In genomic region chr6:26521485-26522391, GRCh38 we compare ENCODE assay signal across 8 cellular contexts. TPM values are rescaled to one million over a fixed set of nuclear protein-coding genes. Genes with fewer than 3 reads are reported as not detected.
DNase-seq lines count a peak whose midpoint lies in the region; ATAC-seq and TF ChIP-seq lines count a peak whose summit lies in the region.

No MANE protein-coding gene starts in this region.

- peak; percentile 63 to 81 for DNase-seq in NOMO-1 (lab: John Stamatoyannopoulos, UW; ENCODE audit: unreplicated experiment in 2 of 2)
- peak; percentile 87 for DNase-seq in activated T-cell treated with anti-CD3 and anti-CD28 coated beads, Interleukin-2, amount 50 U/mL, for 24 hours
- peak; percentile 93 for DNase-seq in esophagus muscularis mucosa (ENCODE audit: extremely low spot score)
- DNase-seq in myocyte (ENCODE audit: low read depth): peak; percentile 73
- DNase-seq in stimulated activated CD8-positive, alpha-beta memory T cell treated with anti-CD3 and anti-CD28 coated beads, Interleukin-7, amount 100 ng/mL, for 4 hours (ENCODE audit: low read depth in 2 of 2): peak; percentile 13 to 66

- H3K4me1 ChIP-seq in ACC112 (ENCODE audit: control insufficient read depth, insufficient read depth, low read length, unreplicated experiment) (peaks cover 13% of the 10 kb centered on the region), esophagus muscularis mucosa (peaks cover 12 to 35% (median 21%) of the 10 kb centered on the region in 4 donors)

- no peaks in the 10 kb centered on the region for H3K9me3 ChIP-seq in esophagus muscularis mucosa

- peaks cover 41% of the 10 kb centered on the region for H3K4me1 Mint-ChIP-seq in activated T-cell treated with anti-CD3 and anti-CD28 coated beads, Interleukin-2, amount 50 U/mL, for 24 hours (ENCODE audit: low read depth)

- no peak for TF ChIP-seq EP300 in esophagus muscularis mucosa (IDR thresholded peaks at IDR 0.05)

- H3K27ac Mint-ChIP-seq in activated T-cell treated with anti-CD3 and anti-CD28 coated beads, Interleukin-2, amount 50 U/mL, for 24 hours: peak overlapping the region; percentile 98

- H3K36me3 ChIP-seq in ACC112 (ENCODE audit: insufficient read depth, low read length) (no peaks in the 10 kb centered on the region), esophagus muscularis mucosa (no peaks in the 10 kb centered on the region)

- no peaks in the 10 kb centered on the region for H3K9me3 Mint-ChIP-seq in activated T-cell treated with anti-CD3 and anti-CD28 coated beads, Interleukin-2, amount 50 U/mL, for 24 hours

- peak; percentile 28 to 56 (median 45) for TF ChIP-seq CTCF in esophagus muscularis mucosa (IDR thresholded peaks at IDR 0.05)

- H3K4me3 Mint-ChIP-seq in activated T-cell treated with anti-CD3 and anti-CD28 coated beads, Interleukin-2, amount 50 U/mL, for 24 hours: peak overlapping the region; percentile 80

- 15% methylated on average over 36 of the region's 76 CpGs for WGBS in esophagus muscularis mucosa

- H3K27ac ChIP-seq in ACC112 (ENCODE audit: low read depth, low read length) (peak overlapping the region; percentile 82), esophagus muscularis mucosa (replicated peaks in 1 of 4) (peak overlapping the region; percentile 93 to 99 (median 98))

- H3K4me3 ChIP-seq in ACC112 (ENCODE audit: low read depth, low read length) (peak overlapping the region; percentile 78), esophagus muscularis mucosa (peak overlapping the region; percentile 57 to 78 (median 68))

- peaks cover 2% of the 10 kb centered on the region for H3K36me3 Mint-ChIP-seq in activated T-cell treated with anti-CD3 and anti-CD28 coated beads, Interleukin-2, amount 50 U/mL, for 24 hours (ENCODE audit: low read depth)

- H3K27me3 Mint-ChIP-seq in activated T-cell treated with anti-CD3 and anti-CD28 coated beads, Interleukin-2, amount 50 U/mL, for 24 hours: no peaks in the 10 kb centered on the region

- ATAC-seq in GM18867 (IDR thresholded peaks at IDR 0.05; ENCODE audit: unreplicated experiment) (peak; percentile 68), HG03097 (IDR thresholded peaks at IDR 0.05; ENCODE audit: low FRiP score, unreplicated experiment) (peak; percentile 64)

- peak overlapping the region; percentile 82 for H2AFZ ChIP-seq in ACC112 (ENCODE audit: low read length, unreplicated experiment)

- intact Hi-C loops in esophagus muscularis mucosa (cut with DNase I): no loop called here

- peaks cover 19% of the 10 kb centered on the region for H3K79me2 ChIP-seq in ACC112 (ENCODE audit: control insufficient read depth, insufficient read depth, low read length, unreplicated experiment)

- no peak for TF ChIP-seq POLR2A in esophagus muscularis mucosa (IDR thresholded peaks at IDR 0.05; ENCODE audit: low read depth)

- H3K27me3 ChIP-seq in ACC112 (ENCODE audit: insufficient read depth, low read length) (no peaks in the 10 kb centered on the region), esophagus muscularis mucosa (no peaks in the 10 kb centered on the region)

RNA-seq across cellular contexts. Expression of gene HMGN4, which starts 16.4 kb away (rescaled TPM):
- total RNA-seq in esophagus muscularis mucosa (100 to 1,000 TPM in 1 of 4 donors, 10 to 100 TPM in 3; 80.2 to 117 (median 86.5) TPM), myocyte (57.1 and 57.8 TPM in 2 replicates)
- polyA plus RNA-seq in myocyte (2012): 40.4 TPM

RNA-seq across cellular contexts. Expression of gene BTN1A1, which starts 21.6 kb away (rescaled TPM):
- total RNA-seq in esophagus muscularis mucosa (not detected), myocyte (not detected in 2 replicates)
- polyA plus RNA-seq in myocyte (2012): 0.03 TPM

Comparison
In these comparisons a context has a peak if more than half of its experiments do, and no peak if none do; other contexts are left out.
1. Peak in every context shown above with its lines: DNase-seq, ATAC-seq, H3K4me3 ChIP-seq and H3K27ac ChIP-seq.
2. DNase-seq: peak in every context shown above with its lines; median percentile 93 in esophagus muscularis mucosa; 87 in activated T-cell treated with anti-CD3 and anti-CD28 coated beads, Interleukin-2, amount 50 U/mL, for 24 hours; 73 in myocyte; 72 in NOMO-1; 40 in stimulated activated CD8-positive, alpha-beta memory T cell treated with anti-CD3 and anti-CD28 coated beads, Interleukin-7, amount 100 ng/mL, for 4 hours.